In genomic region chr1:31040038-31040437, GRCh38 we compare ENCODE assay signal across 24 cellular contexts. TPM values are rescaled to one million over a fixed set of nuclear protein-coding genes. Genes with fewer than 3 reads are reported as not detected.
A peak's percentile ranks its signal among the peaks of the same experiment; 100 is the strongest.
DNase-seq lines count a peak whose midpoint lies in the region; ATAC-seq and TF ChIP-seq lines count a peak whose summit lies in the region.
"Had no signal": no experiment of that assay in that cellular context is flagged by ENCODE, and none has a peak within 500 bp of the region (broad histone marks: within the 10 kb centered on the region; RNA-seq: fewer than 3 reads in every experiment).

No MANE protein-coding gene starts in this region.

- peak overlapping the region; percentile 11 for H3K27ac Mint-ChIP-seq in nephron progenitor cell
- H3K27ac Mint-ChIP-seq: stimulated activated memory B cell treated with anti-CD40 and anti-IgM and Interleukin-4, amounts not matched to agents 10 μg/mL and 1 μg/mL and 100 μg/mL, for 72 hours; T-helper 1 cell treated with Interleukin-12 subunit alpha and Interleukin-12 subunit beta and Interleukin-4 antibody, amounts not matched to agents 30 μg/mL and 1 μg/mL, for 36 hours had no signal

- no peak overlapping the region for H3K4me3 Mint-ChIP-seq in nephron progenitor cell
- H3K4me3 Mint-ChIP-seq: CD14-positive monocyte; central memory CD8-positive, alpha-beta T cell; nephron; stimulated activated memory B cell treated with anti-CD40 and anti-IgM and Interleukin-4, amounts not matched to agents 10 μg/mL and 1 μg/mL and 100 μg/mL, for 72 hours; T-helper 1 cell treated with Interleukin-12 subunit alpha and Interleukin-12 subunit beta and Interleukin-4 antibody, amounts not matched to agents 30 μg/mL and 1 μg/mL, for 36 hours had no signal

- peaks cover 16% of the 10 kb centered on the region for H3K4me1 Mint-ChIP-seq in nephron progenitor cell

- TF ChIP-seq RAD21 in SK-N-SH (IDR thresholded peaks at IDR 0.05; ENCODE audit: low read length), result no peak

- no peak for TF ChIP-seq EP300 in SK-N-SH (IDR thresholded peaks at IDR 0.05; ENCODE audit: borderline replicate concordance in 1 of 2, low read depth in 1 of 2, low read length in 1 of 2)

- H4K20me1 ChIP-seq in SK-N-SH (ENCODE audit: insufficient read depth), result peaks cover 97% of the 10 kb centered on the region

- peaks cover 0 to 14% of the 10 kb centered on the region in 2 experiments; a peak in 2 of 4 replicates for H3K4me1 ChIP-seq in SK-N-SH (ENCODE audit: control insufficient read depth in 1 of 2, insufficient read depth in 2 of 2, low read depth in 1 of 2, low read length in 1 of 2)

- DNase-seq in SK-N-SH (no peak), DMS53 treated with DMSO at 0.1 percent for 48 hours (lab: John Stamatoyannopoulos, UW; ENCODE audit: unreplicated experiment) (peak; percentile 81), nephron progenitor cell (no peak), HT-29 (ENCODE audit: low spot score) (no peak), islet precursor cell (no peak)
- DNase-seq: activated CD4-positive, alpha-beta T cell treated with anti-CD3 and anti-CD28 coated beads, Interleukin-2, amount 50 U/mL, for 48 hours; activated naive CD4-positive, alpha-beta T cell; activated T-cell treated with anti-CD3 and anti-CD28 coated beads for 4 hours; aorta; DMS79; H7; MV-4-11; NCI-H1930; NCI-H82 had no signal

- H2AFZ ChIP-seq in SK-N-SH (ENCODE audit: low read depth), result no peak overlapping the region

- H3K27ac ChIP-seq in SK-N-SH (ENCODE audit: low read depth in 2 of 2, low read length in 1 of 2) (no peak overlapping the region), VCaP (peak overlapping the region; percentile 51)
- H3K27ac ChIP-seq: KMS-11, thoracic aorta had no signal

- CTCF ChIA-PET in SK-N-SH (lab: Yijun Ruan, JAX), result interaction anchor here (0.8 to 2.0 kb wide), 4 partner anchors 13 to 238 kb away, joined by 3 to 5 read pairs (median 4); no protein-coding TSS in a partner anchor

- no peak overlapping the region for H3K4me3 ChIP-seq in SK-N-SH (ENCODE audit: low read depth in 2 of 2, low read length in 1 of 2)
- H3K4me3 ChIP-seq: thoracic aorta had no signal

- H3K4me2 ChIP-seq in SK-N-SH, result no peak overlapping the region
- H3K4me2 ChIP-seq: KMS-11 had no signal

- H3F3A ChIP-seq in SK-N-SH (replicated peaks; ENCODE audit: insufficient read depth), result peaks cover 19% of the 10 kb centered on the region

- H3K27me3 ChIP-seq in SK-N-SH (ENCODE audit: insufficient read depth), result no peaks in the 10 kb centered on the region

- TF ChIP-seq CTCF in SK-N-SH (IDR thresholded peaks at IDR 0.05) (no peak), VCaP (conservative IDR thresholded peaks at IDR 0.05) (no peak), nephron progenitor cell (IDR thresholded peaks at IDR 0.05) (no peak)

- H3K36me3 ChIP-seq in SK-N-SH (replicated peaks in 1 of 2; ENCODE audit: control insufficient read depth in 1 of 2, insufficient read depth in 2 of 2, low read length in 1 of 2), result peaks cover 0 to 39% of the 10 kb centered on the region in 2 experiments
- H3K36me3 ChIP-seq: thoracic aorta had no signal

- 86% methylated on average over 3 of the region's 3 CpGs for WGBS in SK-N-SH (ENCODE audit: low lambda C conversion rate)

- no peaks in the 10 kb centered on the region for H3K27me3 Mint-ChIP-seq in nephron progenitor cell (ENCODE audit: low read depth, poor library complexity)
- H3K27me3 Mint-ChIP-seq: central memory CD8-positive, alpha-beta T cell; stimulated activated memory B cell treated with anti-CD40 and anti-IgM and Interleukin-4, amounts not matched to agents 10 μg/mL and 1 μg/mL and 100 μg/mL, for 72 hours had no signal

- H3K9me3 ChIP-seq in SK-N-SH, result no peaks in the 10 kb centered on the region
- H3K9me3 ChIP-seq: thoracic aorta had no signal

- POLR2A ChIA-PET in SK-N-SH (lab: Yijun Ruan, JAX), result interaction anchor here (0.7 kb wide), 1 partner anchor 93 kb away, joined by 3 read pairs; no protein-coding TSS in a partner anchor

- H3K79me2 ChIP-seq in SK-N-SH (ENCODE audit: insufficient read depth), result peaks cover 99% of the 10 kb centered on the region

- ATAC-seq in SK-N-SH treated with all-trans-retinoic acid at 6 μM for 48 hours (no peak), GM21390 (IDR thresholded peaks at IDR 0.05; ENCODE audit: unreplicated experiment) (no peak)
- ATAC-seq: stimulated activated memory B cell treated with anti-CD40 and anti-IgM and Interleukin-4, amounts not matched to agents 10 μg/mL and 1 μg/mL and 100 μg/mL, for 72 hours had no signal

- H3K9me2 ChIP-seq in SK-N-SH, result no peaks in the 10 kb centered on the region

- no peaks in the 10 kb centered on the region for H3K9me3 Mint-ChIP-seq in nephron progenitor cell
- H3K9me3 Mint-ChIP-seq: central memory CD8-positive, alpha-beta T cell; nephron; stimulated activated memory B cell treated with anti-CD40 and anti-IgM and Interleukin-4, amounts not matched to agents 10 μg/mL and 1 μg/mL and 100 μg/mL, for 72 hours; T-helper 1 cell treated with Interleukin-12 subunit alpha and Interleukin-12 subunit beta and Interleukin-4 antibody, amounts not matched to agents 30 μg/mL and 1 μg/mL, for 36 hours had no signal

- peaks cover 85% of the 10 kb centered on the region for H3K36me3 Mint-ChIP-seq in nephron progenitor cell (ENCODE audit: low read depth)

- no peak overlapping the region for H3K9ac ChIP-seq in SK-N-SH
- H3K9ac ChIP-seq: KMS-11 had no signal

TF ChIP-seq in SK-N-SH treated with all-trans-retinoic acid at 6 μM for 48 hours, 23 proteins besides CTCF, POLR2A, EP300 and RAD21:
- TF ChIP-seq BACH2 (CRISPR knock-in tag; IDR thresholded peaks at IDR 0.05; ENCODE audit: borderline replicate concordance) (no peak), ZFP3 (CRISPR knock-in tag; IDR thresholded peaks at IDR 0.05) (peak; percentile 74; the same call in 1 of the 2 replicates)

TF ChIP-seq in SK-N-SH, 30 proteins besides CTCF, POLR2A, EP300 and RAD21:
- TF ChIP-seq RFX5 (IDR thresholded peaks at IDR 0.05; ENCODE audit: low read length) (no peak), FOXJ3 (CRISPR knock-in tag; IDR thresholded peaks at IDR 0.05) (no peak), TCF12 (IDR thresholded peaks at IDR 0.05) (no peak), TAF1 (IDR thresholded peaks at IDR 0.05; ENCODE audit: borderline replicate concordance, low read depth, low read length) (no peak), MAX (IDR thresholded peaks at IDR 0.05; ENCODE audit: low read depth) (no peak), RXRA (IDR thresholded peaks at IDR 0.05; ENCODE audit: borderline replicate concordance, low read depth) (no peak), ELF1 (IDR thresholded peaks at IDR 0.05) (no peak), NRF1 (IDR thresholded peaks at IDR 0.05; ENCODE audit: low read depth, low read length) (no peak), CHD2 (IDR thresholded peaks at IDR 0.05; ENCODE audit: low read length, partially characterized antibody) (no peak), IRF3 (IDR thresholded peaks at IDR 0.05; ENCODE audit: low read depth, low read length) (no peak), POLR2AphosphoS5 (IDR thresholded peaks at IDR 0.05; ENCODE audit: low read depth, low read length) (no peak), USF2 (IDR thresholded peaks at IDR 0.05; ENCODE audit: borderline replicate concordance, low read depth, low read length) (no peak), RCOR1 (IDR thresholded peaks at IDR 0.05; ENCODE audit: low read length) (no peak), SMC3 (IDR thresholded peaks at IDR 0.05; ENCODE audit: low read depth, low read length) (no peak), GATA2 (CRISPR knock-in tag; IDR thresholded peaks at IDR 0.05) (no peak)
- TF ChIP-seq, protein P1, sequence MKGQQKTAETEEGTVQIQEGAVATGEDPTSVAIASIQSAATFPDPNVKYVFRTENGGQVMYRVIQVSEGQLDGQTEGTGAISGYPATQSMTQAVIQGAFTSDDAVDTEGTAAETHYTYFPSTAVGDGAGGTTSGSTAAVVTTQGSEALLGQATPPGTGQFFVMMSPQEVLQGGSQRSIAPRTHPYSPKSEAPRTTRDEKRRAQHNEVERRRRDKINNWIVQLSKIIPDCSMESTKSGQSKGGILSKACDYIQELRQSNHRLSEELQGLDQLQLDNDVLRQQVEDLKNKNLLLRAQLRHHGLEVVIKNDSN (IDR thresholded peaks at IDR 0.05; ENCODE audit: borderline replicate concordance, low read depth), result no peak

RNA-seq across cellular contexts. Expression of gene PUM1, which starts 25.5 kb away (rescaled TPM):
- polyA plus RNA-seq in SK-N-SH (2012; rRNA removed), result 51.0 and 66.7 TPM in 2 replicates
- polyA plus RNA-seq in SK-N-SH (2012; cell fraction: cytosol; rRNA removed), result 42.6 and 45.2 TPM in 2 replicates
- polyA plus RNA-seq in SK-N-SH (2012; cell fraction: nucleus; rRNA removed), result 119 and 122 TPM in 2 replicates
- total RNA-seq in HT-29 (2014; rRNA removed; shearing (Covaris generic)), result 59.0 and 66.6 TPM in 2 replicates
